Comparison of ENCODE assay signal across 9 cellular contexts in the genomic region with DNA sequence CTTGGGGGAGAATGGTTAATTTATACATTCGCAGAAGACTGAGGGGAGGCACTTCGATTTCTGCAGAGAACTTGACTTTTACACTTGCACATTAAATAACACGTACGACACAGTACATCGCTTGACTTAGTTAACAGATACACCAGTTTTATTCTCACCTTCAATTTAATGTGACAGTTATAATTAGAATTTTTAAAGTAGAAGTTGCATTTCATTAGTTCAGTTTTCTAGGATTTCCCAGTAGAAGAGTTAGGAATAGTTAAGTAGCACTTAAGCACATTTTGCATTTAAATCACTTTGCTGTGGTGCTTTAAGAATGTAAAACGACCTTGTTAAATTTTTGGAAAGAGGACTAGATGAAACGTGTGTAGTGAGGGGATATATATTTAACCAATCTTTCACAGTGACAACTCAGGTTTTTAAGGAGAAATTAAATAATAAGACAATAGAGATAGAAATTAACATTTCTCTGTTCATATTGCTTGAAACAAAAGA. TPM values are rescaled to one million over a fixed set of nuclear protein-coding genes. Genes with fewer than 3 reads are reported as not detected.
DNase-seq lines count a peak whose midpoint lies in the region; ATAC-seq and TF ChIP-seq lines count a peak whose summit lies in the region.
"Had no signal": no experiment of that assay in that cellular context is flagged by ENCODE, and none has a peak within 500 bp of the region (broad histone marks: within the 10 kb centered on the region; RNA-seq: fewer than 3 reads in every experiment).

No MANE protein-coding gene starts in this region.

- H3K27ac ChIP-seq in CD4-positive, CD25-positive, alpha-beta regulatory T cell (ENCODE audit: insufficient read depth, low read length, poor library complexity, severe bottlenecking): no peak overlapping the region
- peak overlapping the region in 3 of 4 donors; percentile 66 to 94 (median 88) for H3K27ac ChIP-seq in body of pancreas

- DNase-seq in CD4-positive, CD25-positive, alpha-beta regulatory T cell: no peak
- no peak for DNase-seq in HFFc6
- DNase-seq in body of pancreas: no peak
- DNase-seq in natural killer cell treated with Interleukin-12 subunit alpha and Interleukin-12 subunit beta and Interleukin-15 and Interleukin-18, amount 100 ng/mL, for 72 hours (ENCODE audit: low spot score): no peak
- no peak for DNase-seq in DMS 273 (lab: John Stamatoyannopoulos, UW; ENCODE audit: unreplicated experiment)
- DNase-seq in NCI-H146 treated with DMSO at 0.1 percent for 48 hours (lab: John Stamatoyannopoulos, UW; ENCODE audit: unreplicated experiment): no peak
- no peak for DNase-seq in COR-L47 (lab: John Stamatoyannopoulos, UW)
- DNase-seq: midbrain had no signal

- 7 to 13% methylated on average over 7 of the region's 7 CpGs for WGBS in body of pancreas, 2 donors

- peaks cover 3 to 15% (median 8%) of the 10 kb centered on the region in 4 donors for H3K4me1 Mint-ChIP-seq in CD4-positive, CD25-positive, alpha-beta regulatory T cell
- H3K4me1 Mint-ChIP-seq in HFFc6 (ENCODE audit: low read depth): peaks cover 10% of the 10 kb centered on the region
- peaks cover 16 to 20% of the 10 kb centered on the region in 2 donors for H3K4me1 Mint-ChIP-seq in natural killer cell treated with Interleukin-12 subunit alpha and Interleukin-12 subunit beta and Interleukin-15 and Interleukin-18, amount 100 ng/mL, for 72 hours (ENCODE audit: low read depth in 2 of 2)

- no peaks in the 10 kb centered on the region for H3K9me3 ChIP-seq in CD4-positive, CD25-positive, alpha-beta regulatory T cell (ENCODE audit: control insufficient read depth in 2 of 2, low read length in 2 of 2)
- H3K9me3 ChIP-seq in body of pancreas: no peaks in the 10 kb centered on the region

- no peaks in the 10 kb centered on the region for H3K9me3 Mint-ChIP-seq in CD4-positive, CD25-positive, alpha-beta regulatory T cell
- no peaks in the 10 kb centered on the region for H3K9me3 Mint-ChIP-seq in HFFc6
- no peaks in the 10 kb centered on the region for H3K9me3 Mint-ChIP-seq in natural killer cell treated with Interleukin-12 subunit alpha and Interleukin-12 subunit beta and Interleukin-15 and Interleukin-18, amount 100 ng/mL, for 72 hours

- H3K36me3 ChIP-seq in CD4-positive, CD25-positive, alpha-beta regulatory T cell (ENCODE audit: control insufficient read depth, insufficient read depth, low read length): no peaks in the 10 kb centered on the region
- no peaks in the 10 kb centered on the region for H3K36me3 ChIP-seq in body of pancreas (replicated peaks in 1 of 2; ENCODE audit: insufficient read depth in 1 of 2, low read depth in 2 of 2)

- no peak for TF ChIP-seq POLR2A in body of pancreas (IDR thresholded peaks at IDR 0.05)

- peaks cover 10% of the 10 kb centered on the region for H3K27me3 ChIP-seq in CD4-positive, CD25-positive, alpha-beta regulatory T cell (ENCODE audit: control insufficient read depth, insufficient read depth, low read length)
- H3K27me3 ChIP-seq in body of pancreas: no peaks in the 10 kb centered on the region

- TF ChIP-seq CTCF in HFFc6 (IDR thresholded peaks at IDR 0.05) (no peak), body of pancreas (IDR thresholded peaks at IDR 0.05) (no peak)

- H3K4me3 ChIP-seq in CD4-positive, CD25-positive, alpha-beta regulatory T cell (ENCODE audit: low read depth, low read length): peak overlapping the region; percentile 76
- no peak overlapping the region for H3K4me3 ChIP-seq in body of pancreas

- no peak for ATAC-seq in CD4-positive, CD25-positive, alpha-beta regulatory T cell (ENCODE audit: low read depth in 2 of 2)
- ATAC-seq in body of pancreas: no peak
- ATAC-seq in natural killer cell treated with Interleukin-12 subunit alpha and Interleukin-12 subunit beta and Interleukin-15 and Interleukin-18, amount 100 ng/mL, for 72 hours: no peak
- ATAC-seq in GM18873 (IDR thresholded peaks at IDR 0.05; ENCODE audit: low FRiP score, unreplicated experiment): no peak

- H3K4me1 ChIP-seq in CD4-positive, CD25-positive, alpha-beta regulatory T cell (ENCODE audit: control insufficient read depth, insufficient read depth, low read length, poor library complexity, severe bottlenecking): peaks cover 19% of the 10 kb centered on the region
- peaks cover 18% of the 10 kb centered on the region for H3K4me1 ChIP-seq in body of pancreas

- H3K27ac Mint-ChIP-seq in CD4-positive, CD25-positive, alpha-beta regulatory T cell: no peak overlapping the region
- no peak overlapping the region for H3K27ac Mint-ChIP-seq in HFFc6
- peak overlapping the region in 1 of 2 donors; percentile 21 for H3K27ac Mint-ChIP-seq in natural killer cell treated with Interleukin-12 subunit alpha and Interleukin-12 subunit beta and Interleukin-15 and Interleukin-18, amount 100 ng/mL, for 72 hours

- peak overlapping the region; percentile 86 to 95 (median 88) for H3K4me3 Mint-ChIP-seq in CD4-positive, CD25-positive, alpha-beta regulatory T cell
- H3K4me3 Mint-ChIP-seq in HFFc6: peak overlapping the region; percentile 86
- H3K4me3 Mint-ChIP-seq in natural killer cell treated with Interleukin-12 subunit alpha and Interleukin-12 subunit beta and Interleukin-15 and Interleukin-18, amount 100 ng/mL, for 72 hours: peak overlapping the region; percentile 73

- peaks cover 22% of the 10 kb centered on the region for H3K27me3 Mint-ChIP-seq in CD4-positive, CD25-positive, alpha-beta regulatory T cell
- H3K27me3 Mint-ChIP-seq in HFFc6 (ENCODE audit: insufficient read depth): peaks cover 5% of the 10 kb centered on the region; the same call in 1 of the 2 replicates
- H3K27me3 Mint-ChIP-seq in natural killer cell treated with Interleukin-12 subunit alpha and Interleukin-12 subunit beta and Interleukin-15 and Interleukin-18, amount 100 ng/mL, for 72 hours: peaks cover 6 to 18% of the 10 kb centered on the region in 2 donors

- intact Hi-C loops in body of pancreas (cut with DNase I): no loop called here

- no peaks in the 10 kb centered on the region for H3K36me3 Mint-ChIP-seq in CD4-positive, CD25-positive, alpha-beta regulatory T cell
- no peaks in the 10 kb centered on the region for H3K36me3 Mint-ChIP-seq in HFFc6 (ENCODE audit: low read depth)
- no peaks in the 10 kb centered on the region for H3K36me3 Mint-ChIP-seq in natural killer cell treated with Interleukin-12 subunit alpha and Interleukin-12 subunit beta and Interleukin-15 and Interleukin-18, amount 100 ng/mL, for 72 hours

RNA-seq across cellular contexts. Expression of gene BEND3, which starts 1.7 kb away (rescaled TPM):
- 0.89 TPM for total RNA-seq in CD4-positive, CD25-positive, alpha-beta regulatory T cell
- under 1 TPM; 0.05 to 0.34 (median 0.18) TPM for polyA plus RNA-seq in CD4-positive, CD25-positive, alpha-beta regulatory T cell
- total RNA-seq in HFFc6 (2021; fragmentation: NEBNext Ultra II Directional; extraction: Animal tissue kit (Norgen Biotek cat#: 25700)): 1 to 10 TPM; 1.9 to 2.3 (median 2.1) TPM
- total RNA-seq in body of pancreas: 1 to 10 TPM; 2.1 to 4.0 TPM
- total RNA-seq in natural killer cell treated with Interleukin-12 subunit alpha and Interleukin-12 subunit beta and Interleukin-15 and Interleukin-18, amount 100 ng/mL, for 72 hours: 1 to 10 TPM; 3.0 to 6.5 TPM
